8 cellular contexts compared by ENCODE assay signal in the genomic region with DNA sequence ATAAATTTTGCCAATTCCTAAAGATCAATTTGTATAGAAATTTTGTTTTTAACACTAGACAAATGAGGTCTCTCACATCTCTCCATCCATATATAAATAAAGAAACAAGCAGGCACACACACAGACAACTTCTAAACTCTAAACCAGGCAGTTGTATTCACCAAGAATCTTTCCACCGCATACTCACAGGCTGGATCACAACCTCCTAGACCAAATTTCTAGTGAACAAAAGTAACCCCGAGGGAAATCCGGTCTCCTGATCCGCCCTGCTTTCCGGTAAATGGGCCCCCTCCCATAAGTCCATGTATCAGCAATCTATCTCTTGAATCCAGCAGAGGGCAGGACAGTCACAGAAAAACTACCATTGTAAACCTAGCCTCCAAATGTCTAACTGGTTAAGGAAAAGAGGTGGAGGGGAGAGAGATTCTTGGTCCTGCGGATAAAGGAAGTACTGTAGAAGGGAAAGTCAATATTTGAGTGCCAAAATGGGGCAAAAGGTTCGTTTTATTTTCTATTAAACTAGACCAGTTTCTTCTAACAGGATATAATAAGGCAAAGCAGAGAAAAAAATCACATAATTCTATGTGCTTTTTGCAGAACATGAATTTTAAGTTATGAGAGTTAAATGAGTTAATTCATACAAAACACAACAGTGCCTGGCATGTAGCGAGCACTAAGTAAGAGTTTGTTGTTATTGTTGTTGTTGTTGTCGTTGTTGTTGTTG. TPM values are rescaled to one million over a fixed set of nuclear protein-coding genes. Genes with fewer than 3 reads are reported as not detected.
DNase-seq lines count a peak whose midpoint lies in the region; ATAC-seq and TF ChIP-seq lines count a peak whose summit lies in the region.

No MANE protein-coding gene starts in this region.

- no peak overlapping the region for H3K4ac ChIP-seq in IMR-90 (ENCODE audit: low read depth, low read length)

- peak overlapping the region; percentile 79; the same call in 1 of the 2 replicates for H2BK20ac ChIP-seq in IMR-90 (ENCODE audit: low read depth, low read length)

- dilution Hi-C loops in IMR-90 (cut with HindIII; ENCODE audit: low sequenced_read_pairs, unreplicated experiment): no loop called here

- H3K4me2 ChIP-seq in IMR-90 (ENCODE audit: low read depth, low read length) (peak overlapping the region; percentile 75), OCI-LY3 (ENCODE audit: low read length) (peak overlapping the region; percentile 87)

- H3K36me3 Mint-ChIP-seq in activated T-cell treated with anti-CD3 and anti-CD28 coated beads, Interleukin-2, amount 50 U/mL, for 24 hours (ENCODE audit: low read depth): peaks cover 2% of the 10 kb centered on the region
- H3K36me3 Mint-ChIP-seq in naive thymus-derived CD4-positive, alpha-beta T cell: peaks cover 0 to 5% (median 0%) of the 10 kb centered on the region in 5 donors

- peak; percentile 96 for TF ChIP-seq RAD21 in IMR-90 (IDR thresholded peaks at IDR 0.05; ENCODE audit: low read length)

- H3K27me3 Mint-ChIP-seq in activated T-cell treated with anti-CD3 and anti-CD28 coated beads, Interleukin-2, amount 50 U/mL, for 24 hours: no peaks in the 10 kb centered on the region
- no peaks in the 10 kb centered on the region for H3K27me3 Mint-ChIP-seq in naive thymus-derived CD4-positive, alpha-beta T cell

- no peaks in the 10 kb centered on the region for H3K9me3 ChIP-seq in IMR-90 (ENCODE audit: control insufficient read depth, insufficient read depth, low read length)
- no peaks in the 10 kb centered on the region for H3K9me3 ChIP-seq in OCI-LY3 (ENCODE audit: insufficient read depth, low read length)
- no peaks in the 10 kb centered on the region for H3K9me3 ChIP-seq in esophagus squamous epithelium
- H3K9me3 ChIP-seq in naive thymus-derived CD4-positive, alpha-beta T cell (ENCODE audit: control insufficient read depth in 2 of 3, low read length in 3 of 3): no peaks in the 10 kb centered on the region
- no peaks in the 10 kb centered on the region for H3K9me3 ChIP-seq in stomach smooth muscle (ENCODE audit: control insufficient read depth in 2 of 2, low read length in 2 of 2)

- peaks cover 20% of the 10 kb centered on the region for H3K4me1 Mint-ChIP-seq in activated T-cell treated with anti-CD3 and anti-CD28 coated beads, Interleukin-2, amount 50 U/mL, for 24 hours (ENCODE audit: low read depth)
- peaks cover 18 to 33% (median 28%) of the 10 kb centered on the region in 7 donors for H3K4me1 Mint-ChIP-seq in naive thymus-derived CD4-positive, alpha-beta T cell

- H4K5ac ChIP-seq in IMR-90 (ENCODE audit: low read depth, low read length): peak overlapping the region; percentile 69; the same call in 1 of the 2 replicates

- peak; percentile 66 for ATAC-seq in IMR-90 (ENCODE audit: low read depth)
- ATAC-seq in naive thymus-derived CD4-positive, alpha-beta T cell: peak; percentile 62

- no peaks in the 10 kb centered on the region; the same call in 1 of the 2 replicates for H3K9me1 ChIP-seq in IMR-90 (ENCODE audit: insufficient read depth, low read length)

- peak overlapping the region; percentile 41 to 92; a peak in 3 of 4 replicates for H4K8ac ChIP-seq in IMR-90 (ENCODE audit: low read depth in 2 of 2, low read length in 2 of 2)

- intact Hi-C loops in IMR-90 (cut with micrococcal nuclease): loop anchor here (1.0 kb wide), 3 partner anchors 86 to 183 kb away; partner anchors contain the start of genes B4GALT1 and BAG1
- intact Hi-C loops in esophagus squamous epithelium (cut with DNase I): loop anchor here (10.0 kb wide), 1 partner anchor 94 kb away; no protein-coding TSS in a partner anchor
- intact Hi-C loops in naive thymus-derived CD4-positive, alpha-beta T cell (cut with micrococcal nuclease): loop anchor here (1.0 to 5.0 kb wide), 8 partner anchors 36 to 183 kb away; partner anchors contain the start of genes B4GALT1 (in 2 of the 2) and BAG1 (in 2 of the 2)

- peaks cover 3% of the 10 kb centered on the region for H3K79me2 ChIP-seq in OCI-LY3 (ENCODE audit: low read length)

- no peak overlapping the region for H2BK5ac ChIP-seq in IMR-90 (ENCODE audit: low read depth, low read length, poor library complexity, severe bottlenecking)

- WGBS in IMR-90 (ENCODE audit: extremely low coverage in 2 of 2, insufficient read length in 1 of 2), 2 experiments: no CpG with 5 or more reads among the region's 9 CpGs
- WGBS in esophagus squamous epithelium, 2 donors: 12% methylated on average over 9 of the region's 9 CpGs

- H3K56ac ChIP-seq in IMR-90 (ENCODE audit: extremely low read depth, insufficient read depth, low read length): peak overlapping the region; percentile 75

- peak overlapping the region; percentile 29; the same call in 1 of the 2 replicates for H3K18ac ChIP-seq in IMR-90 (ENCODE audit: low read depth, low read length)

- H3K27ac ChIP-seq in IMR-90 (ENCODE audit: insufficient read depth, low read length) (peak overlapping the region; percentile 51; the same call in 1 of the 2 replicates), OCI-LY3 (ENCODE audit: low read length) (no peak overlapping the region), esophagus squamous epithelium (peak overlapping the region; percentile 75 to 91 (median 84)), stomach smooth muscle (ENCODE audit: low read length) (no peak overlapping the region)
- H3K27ac ChIP-seq in naive thymus-derived CD4-positive, alpha-beta T cell (ENCODE audit: low read depth, low read length): peak overlapping the region; percentile 57

- H2AK5ac ChIP-seq in IMR-90 (ENCODE audit: low read depth, low read length): 0 out of 2 replicates have a peak overlapping the region, but pooled peaks have one; percentile 40

- no peaks in the 10 kb centered on the region for H3K27me3 ChIP-seq in IMR-90 (ENCODE audit: control insufficient read depth, insufficient read depth, low read length)
- H3K27me3 ChIP-seq in OCI-LY3 (ENCODE audit: low read depth, low read length): no peaks in the 10 kb centered on the region
- no peaks in the 10 kb centered on the region for H3K27me3 ChIP-seq in esophagus squamous epithelium
- no peaks in the 10 kb centered on the region for H3K27me3 ChIP-seq in naive thymus-derived CD4-positive, alpha-beta T cell (ENCODE audit: control insufficient read depth in 2 of 2, insufficient read depth in 2 of 2, low read length in 2 of 2)
- no peaks in the 10 kb centered on the region for H3K27me3 ChIP-seq in stomach smooth muscle (ENCODE audit: control insufficient read depth in 1 of 2, insufficient read depth in 2 of 2, low read length in 2 of 2)

- no peak overlapping the region for H4K91ac ChIP-seq in IMR-90 (ENCODE audit: insufficient read depth, low read depth, low read length)

- no peaks in the 10 kb centered on the region for H4K20me1 ChIP-seq in IMR-90 (ENCODE audit: insufficient read depth, low read length)
- no peaks in the 10 kb centered on the region for H4K20me1 ChIP-seq in OCI-LY3 (ENCODE audit: insufficient read depth, low read length)

- peak; percentile 21 for TF ChIP-seq POLR2A in GM19099 (IDR thresholded peaks at IDR 0.05; ENCODE audit: extremely low read depth, insufficient read length, low read depth)
- TF ChIP-seq POLR2A in IMR-90 (IDR thresholded peaks at IDR 0.05; ENCODE audit: low read depth, low read length): peak; percentile 39; the same call in 1 of the 2 replicates
- no peak for TF ChIP-seq POLR2A in esophagus squamous epithelium (IDR thresholded peaks at IDR 0.05)

- CTCF ChIA-PET in IMR-90 (lab: Yijun Ruan, JAX): interaction anchor here (0.9 kb wide), 1 partner anchor 145 kb away, joined by 3 read pairs; no protein-coding TSS in a partner anchor
- CTCF ChIA-PET in naive thymus-derived CD4-positive, alpha-beta T cell (lab: Charles Lee): interaction anchor here (0.7 to 2.0 kb wide), 10 partner anchors 9 to 189 kb away, joined by 3 to 18 read pairs (median 4); no protein-coding TSS in a partner anchor

- H3K14ac ChIP-seq in IMR-90 (replicated peaks; ENCODE audit: low read depth, low read length): peak overlapping the region; percentile 72

- no peaks in the 10 kb centered on the region for H3K9me3 Mint-ChIP-seq in activated T-cell treated with anti-CD3 and anti-CD28 coated beads, Interleukin-2, amount 50 U/mL, for 24 hours
- peaks cover 0 to 7% (median 0%) of the 10 kb centered on the region in 11 donors for H3K9me3 Mint-ChIP-seq in naive thymus-derived CD4-positive, alpha-beta T cell

- BruUV-seq in IMR-90 (replicated peaks; lab: Mats Ljungman, UMichigan): no TSS peak

- H3K36me3 ChIP-seq in IMR-90 (ENCODE audit: control insufficient read depth, insufficient read depth, low read length) (no peaks in the 10 kb centered on the region), OCI-LY3 (replicated peaks; ENCODE audit: low read depth, low read length) (no peaks in the 10 kb centered on the region), esophagus squamous epithelium (no peaks in the 10 kb centered on the region), stomach smooth muscle (ENCODE audit: control insufficient read depth in 2 of 2, insufficient read depth in 2 of 2, low read length in 2 of 2) (no peaks in the 10 kb centered on the region)
- no peaks in the 10 kb centered on the region for H3K36me3 ChIP-seq in naive thymus-derived CD4-positive, alpha-beta T cell (ENCODE audit: control insufficient read depth in 2 of 3, insufficient read depth in 3 of 3, low read length in 3 of 3)

- H2AFZ ChIP-seq in IMR-90 (replicated peaks; ENCODE audit: low read length, poor library complexity) (peak overlapping the region; percentile 80), OCI-LY3 (ENCODE audit: low read depth, low read length) (peak overlapping the region; percentile 79; the same call in 1 of the 2 replicates)

- POLR2A ChIA-PET in IMR-90 (lab: Charles Lee; ENCODE audit: unreplicated experiment): no interaction called here
- POLR2A ChIA-PET in naive thymus-derived CD4-positive, alpha-beta T cell (lab: Charles Lee): interaction anchor here (0.7 to 2.4 kb wide), 3 partner anchors 86 to 187 kb away, joined by 4 to 7 read pairs (median 5); partner anchors contain the start of gene B4GALT1

- H2AK9ac ChIP-seq in IMR-90 (replicated peaks; ENCODE audit: low read depth, low read length, poor library complexity): no peak overlapping the region

- no peak overlapping the region for H3K4me3 Mint-ChIP-seq in activated T-cell treated with anti-CD3 and anti-CD28 coated beads, Interleukin-2, amount 50 U/mL, for 24 hours
- H3K4me3 Mint-ChIP-seq in naive thymus-derived CD4-positive, alpha-beta T cell: no peak overlapping the region

- peaks cover 0 to 1% of the 10 kb centered on the region in 2 experiments; a peak in 2 of 4 replicates for H3K79me1 ChIP-seq in IMR-90 (ENCODE audit: low read depth in 1 of 2, low read length in 2 of 2)

- peak overlapping the region; percentile 67 for H2BK120ac ChIP-seq in IMR-90 (ENCODE audit: low read depth, low read length)

- H3K4me1 ChIP-seq in IMR-90 (ENCODE audit: control insufficient read depth, insufficient read depth, low read length) (no peaks in the 10 kb centered on the region), OCI-LY3 (ENCODE audit: low read length) (peaks cover 32% of the 10 kb centered on the region), esophagus squamous epithelium (peaks cover 0 to 36% (median 14%) of the 10 kb centered on the region in 3 donors), stomach smooth muscle (ENCODE audit: control insufficient read depth, insufficient read depth, low read length) (no peaks in the 10 kb centered on the region)
- H3K4me1 ChIP-seq in naive thymus-derived CD4-positive, alpha-beta T cell (ENCODE audit: control insufficient read depth in 2 of 2, insufficient read depth in 2 of 2, low read length in 2 of 2): peaks cover 21 to 33% of the 10 kb centered on the region in 2 donors

- peak overlapping the region; percentile 81; the same call in 1 of the 2 replicates for H3K23ac ChIP-seq in IMR-90 (ENCODE audit: low read depth, low read length)

- TF ChIP-seq CTCF in IMR-90 (conservative IDR thresholded peaks at IDR 0.05; ENCODE audit: low read depth, low read length): peak; percentile 89
- TF ChIP-seq CTCF in OCI-LY3 (IDR thresholded peaks at IDR 0.05; ENCODE audit: low read depth, low read length): peak; percentile 95
- peak; percentile 66 to 93 (median 89) for TF ChIP-seq CTCF in esophagus squamous epithelium (IDR thresholded peaks at IDR 0.05)

- DNase-seq in Ammon's horn (ENCODE audit: low spot score) (peak; percentile 91), IMR-90 (peak; percentile 88), esophagus squamous epithelium (lab: John Stamatoyannopoulos, UW) (no peak)
- DNase-seq in activated T-cell treated with anti-CD3 and anti-CD28 coated beads, Interleukin-2, amount 50 U/mL, for 24 hours: peak; percentile 59
- DNase-seq in naive thymus-derived CD4-positive, alpha-beta T cell: peak in 8 of 9 donors; percentile 57 to 88 (median 81)

- peak overlapping the region; percentile 64 for H3K9ac ChIP-seq in IMR-90 (ENCODE audit: low read depth, low read length)
- peak overlapping the region; percentile 58 for H3K9ac ChIP-seq in OCI-LY3 (ENCODE audit: low read length)
- H3K9ac ChIP-seq in stomach smooth muscle (ENCODE audit: low read length in 2 of 2): peak overlapping the region; percentile 21 to 57

- no peak overlapping the region for H3K27ac Mint-ChIP-seq in activated T-cell treated with anti-CD3 and anti-CD28 coated beads, Interleukin-2, amount 50 U/mL, for 24 hours
- H3K27ac Mint-ChIP-seq in naive thymus-derived CD4-positive, alpha-beta T cell: no peak overlapping the region

- peak overlapping the region; percentile 61; the same call in 1 of the 3 replicates for H2BK15ac ChIP-seq in IMR-90 (ENCODE audit: low read depth, low read length)

- no peak overlapping the region for H3K4me3 ChIP-seq in IMR-90 (ENCODE audit: insufficient read depth, low read depth, low read length)
- H3K4me3 ChIP-seq in OCI-LY3 (ENCODE audit: low read length): peak overlapping the region; percentile 70
- H3K4me3 ChIP-seq in esophagus squamous epithelium: peak overlapping the region in 3 of 4 donors; percentile 12 to 34 (median 25)
- H3K4me3 ChIP-seq in naive thymus-derived CD4-positive, alpha-beta T cell (ENCODE audit: low read length): no peak overlapping the region
- H3K4me3 ChIP-seq in stomach smooth muscle (ENCODE audit: low read length in 2 of 2): no peak overlapping the region

- in situ Hi-C loops in IMR-90 (cut with MboI; ENCODE audit: low sequenced_read_pairs): loop anchor here (5.0 kb wide), 2 partner anchors 86 to 146 kb away; partner anchors contain the start of gene B4GALT1

RNA-seq across cellular contexts. Expression of gene SMU1, which starts 4.8 kb away (rescaled TPM):
- total RNA-seq in IMR-90 (2012; rRNA removed): 36.0 and 37.8 TPM in 2 replicates
- polyA plus RNA-seq in IMR-90 (2012; rRNA removed): 8.6 and 11.1 TPM in 2 replicates
- polyA plus RNA-seq in IMR-90 (2012; cell fraction: cytosol; rRNA removed): 3.0 and 4.1 TPM in 2 replicates
- 1.4 and 6.1 TPM in 2 replicates for polyA plus RNA-seq in IMR-90 (2012; cell fraction: nucleus; rRNA removed; ENCODE audit: low replicate concordance)
- 10 to 100 TPM in 3 of 4 donors, 1 to 10 TPM in 1; 9.4 to 19.1 (median 13.6) TPM for total RNA-seq in esophagus squamous epithelium
- 10 to 100 TPM; 22.3 to 32.9 (median 25.6) TPM for total RNA-seq in naive thymus-derived CD4-positive, alpha-beta T cell
- polyA plus RNA-seq in naive thymus-derived CD4-positive, alpha-beta T cell: 10 to 100 TPM; 26.4 to 30.0 TPM

RNA-seq across cellular contexts. Expression of gene DNAJA1, which starts 56.2 kb away (rescaled TPM):
- 59.5 and 109 TPM in 2 replicates for total RNA-seq in IMR-90 (2012; rRNA removed)
- 103 and 118 TPM in 2 replicates for polyA plus RNA-seq in IMR-90 (2012; rRNA removed)
- polyA plus RNA-seq in IMR-90 (2012; cell fraction: cytosol; rRNA removed): 19.8 and 46.7 TPM in 2 replicates
- 6.2 and 51.4 TPM in 2 replicates for polyA plus RNA-seq in IMR-90 (2012; cell fraction: nucleus; rRNA removed; ENCODE audit: low replicate concordance)
- total RNA-seq in esophagus squamous epithelium: 10 to 100 TPM; 44.4 to 79.5 (median 58.3) TPM
- 100 to 1,000 TPM in 3 of 5 experiments, 10 to 100 TPM in 2; 66.8 to 204 (median 119) TPM for total RNA-seq in naive thymus-derived CD4-positive, alpha-beta T cell
- polyA plus RNA-seq in naive thymus-derived CD4-positive, alpha-beta T cell: 100 to 1,000 TPM in 1 of 2 donors, 10 to 100 TPM in 1; 77.3 to 116 TPM

Comparison
In these comparisons a context has a peak if more than half of its experiments do, and no peak if none do; other contexts are left out.
1. POLR2A ChIP-seq: peak in GM19099 (single experiment) and IMR-90 (single experiment); none in esophagus squamous epithelium (0 of 4).
2. H3K27ac ChIP-seq: peak in IMR-90 (single experiment), esophagus squamous epithelium (4 of 4) and naive thymus-derived CD4-positive, alpha-beta T cell (single experiment); none in OCI-LY3 (single experiment) and stomach smooth muscle (single experiment).
3. H3K4me3 ChIP-seq: peak in OCI-LY3 (single experiment) and esophagus squamous epithelium (3 of 4); none in IMR-90 (single experiment), naive thymus-derived CD4-positive, alpha-beta T cell (single experiment) and stomach smooth muscle (0 of 2).
4. Peak in every context shown above with its lines, with median percentiles within 50 percentile points of each other: H3K9ac ChIP-seq and CTCF ChIP-seq.